ENCODE assay signal across 1 cellular context in genomic region chr2:233059797-233060499, GRCh38.
A peak's percentile ranks its signal among the peaks of the same experiment; 100 is the strongest.
TF ChIP-seq lines count a peak whose summit lies in the region.

Gene INPP5D, plus strand, starts transcription at chr2:233060342. Its CDS starts 137 bp downstream, at chr2:233060479.

TF ChIP-seq in endothelial cell of umbilical vein, 7 proteins besides CTCF, POLR2A, EP300 and RAD21 (continued from another document):
- TF ChIP-seq FOS (IDR thresholded peaks at IDR 0.05; ENCODE audit: borderline replicate concordance, insufficient read depth, low read length) (no peak), JUN (IDR thresholded peaks at IDR 0.05; ENCODE audit: borderline replicate concordance, insufficient read depth, insufficient read length, low read depth) (no peak), POLR2AphosphoS5 (IDR thresholded peaks at IDR 0.05; ENCODE audit: insufficient read depth, low read depth, low read length) (peak; percentile 64)
TF ChIP-seq in endothelial cell of umbilical vein: peak in this region for 1.
